15 cellular contexts compared by ENCODE assay signal in the genomic region with DNA sequence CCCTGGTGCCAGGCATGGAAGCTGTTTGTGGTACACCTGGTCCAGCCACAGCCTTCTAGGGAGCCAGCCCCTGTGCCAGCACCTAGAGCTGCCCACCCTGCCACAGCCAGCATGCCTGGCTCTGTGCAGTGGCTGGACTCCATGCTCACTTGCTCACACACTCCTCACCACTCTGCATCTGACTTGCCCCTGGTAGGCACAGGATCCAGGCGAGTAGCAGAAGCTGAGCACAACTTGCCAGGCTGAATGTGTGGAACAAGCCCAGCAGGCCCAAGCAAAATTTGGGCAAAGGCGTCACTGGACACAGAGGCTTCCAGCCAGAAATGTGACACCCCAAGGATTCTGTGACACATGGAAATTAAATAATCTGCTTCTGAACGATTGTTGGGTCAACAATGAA.
DNase-seq lines count a peak whose midpoint lies in the region; FAIRE-seq and TF ChIP-seq lines count a peak whose summit lies in the region.
"Had no signal": no experiment of that assay in that cellular context is flagged by ENCODE, and none has a peak within 500 bp of the region (broad histone marks: within the 10 kb centered on the region; RNA-seq: fewer than 3 reads in every experiment).

No MANE protein-coding gene starts in this region.

- H3K9me3 ChIP-seq in H1 (ENCODE audit: insufficient read depth in 2 of 2, low read depth in 1 of 2, low read length in 1 of 2): no peaks in the 10 kb centered on the region
- no peaks in the 10 kb centered on the region for H3K9me3 ChIP-seq in trophoblast cell (ENCODE audit: insufficient read depth, low read depth, low read length)

- FAIRE-seq in HTR-8/SVneo (lab: Jason Lieb, UNC): peak; percentile 38
- FAIRE-seq in H1 (lab: Jason Lieb, UNC): no peak
- FAIRE-seq: GM19239 had no signal

- H4K12ac ChIP-seq in trophoblast cell (ENCODE audit: low read depth, low read length): no peak overlapping the region

- no peak overlapping the region for H3K56ac ChIP-seq in H1 (replicated peaks; ENCODE audit: insufficient read length, low read depth, low read length)

- no peaks in the 10 kb centered on the region for H4K20me1 ChIP-seq in H1 (replicated peaks in 1 of 2; ENCODE audit: control insufficient read depth in 1 of 2, insufficient read depth in 2 of 2, low read length in 2 of 2)
- H4K20me1 ChIP-seq: BLaER1 had no signal

- H3K27ac ChIP-seq in H1 (ENCODE audit: low read depth, low read length): no peak overlapping the region
- no peak overlapping the region for H3K27ac ChIP-seq in trophoblast cell (ENCODE audit: low read depth, low read length)
- H3K27ac ChIP-seq: BLaER1, KMS-11 had no signal

- H4K8ac ChIP-seq in H1 (ENCODE audit: extremely low read depth, insufficient read depth, low read length): no peak overlapping the region; the same call in 1 of the 2 replicates
- H4K8ac ChIP-seq in trophoblast cell (ENCODE audit: low read depth, low read length): no peak overlapping the region

- H3K27me3 ChIP-seq in H1 (replicated peaks in 1 of 4; ENCODE audit: control insufficient read depth in 3 of 4, extremely low read depth in 1 of 4, insufficient read depth in 3 of 4, low read length in 3 of 4) (no peaks in the 10 kb centered on the region), trophoblast cell (ENCODE audit: insufficient read depth, low read length) (no peaks in the 10 kb centered on the region)
- H3K27me3 ChIP-seq: BLaER1 had no signal

- CTCF ChIA-PET in H1 (lab: Charles Lee; ENCODE audit: partially characterized antibody): interaction anchor here (1.2 to 1.5 kb wide), 3 partner anchors 9 to 18 kb away, joined by 3 read pairs; no protein-coding TSS in a partner anchor

- H3K4me2 ChIP-seq in H1 (ENCODE audit: insufficient read depth in 1 of 2, low read depth in 2 of 2, low read length in 2 of 2) (no peak overlapping the region), trophoblast cell (ENCODE audit: low read length) (no peak overlapping the region)
- H3K4me2 ChIP-seq: BLaER1, GM23338, KMS-11 had no signal

- no peak for DNase-seq in HTR-8/SVneo (ENCODE audit: insufficient read length, low spot score)
- DNase-seq in H1 (ENCODE audit: low read depth in 1 of 2, low spot score in 2 of 2): no peak
- no peak for DNase-seq in trophoblast cell
- no peak for DNase-seq in NCI-H526 (lab: John Stamatoyannopoulos, UW)
- no peak for DNase-seq in anterior cingulate cortex (lab: John Stamatoyannopoulos, UW)
- DNase-seq in superior temporal gyrus (ENCODE audit: extremely low spot score): no peak
- DNase-seq: AML-193, DMS153, DMS79, GF-D8, H7 had no signal

- no peaks in the 10 kb centered on the region for H3K36me3 ChIP-seq in H1 (ENCODE audit: control insufficient read depth in 2 of 4, insufficient read depth in 4 of 4, low read length in 3 of 4)
- H3K36me3 ChIP-seq in trophoblast cell (ENCODE audit: control insufficient read depth in 1 of 2, insufficient read depth in 2 of 2, low read length in 2 of 2): no peaks in the 10 kb centered on the region
- H3K36me3 ChIP-seq: BLaER1 had no signal

- no peak overlapping the region for H2BK12ac ChIP-seq in H1 (ENCODE audit: low read depth, low read length)
- H2BK12ac ChIP-seq in trophoblast cell (ENCODE audit: low read length): no peak overlapping the region

- no peak overlapping the region for H2BK20ac ChIP-seq in H1 (ENCODE audit: low read length)

- TF ChIP-seq CTCF in H1 (IDR thresholded peaks at IDR 0.05; ENCODE audit: control extremely low read depth in 1 of 3, insufficient read depth in 1 of 3, low read depth in 1 of 3, low read length in 3 of 3): no peak

- H2AFZ ChIP-seq in H1 (ENCODE audit: low read length) (no peak overlapping the region), trophoblast cell (ENCODE audit: insufficient read depth, low read length, poor library complexity) (no peak overlapping the region)
- H2AFZ ChIP-seq: GM23338 had no signal

- no peak overlapping the region for H4K91ac ChIP-seq in H1 (replicated peaks; ENCODE audit: insufficient read length, low read length)
- H4K91ac ChIP-seq in trophoblast cell (ENCODE audit: low read depth, low read length): no peak overlapping the region

- no peak for TF ChIP-seq RAD21 in H1 (IDR thresholded peaks at IDR 0.05 in 1 of 2, conservative IDR thresholded peaks at IDR 0.05 in 1 of 2; ENCODE audit: low read depth in 2 of 2, low read length in 2 of 2)

- H3K4ac ChIP-seq in H1 (replicated peaks; ENCODE audit: insufficient read length, low read depth, low read length) (no peak overlapping the region), trophoblast cell (ENCODE audit: low read depth, low read length) (no peak overlapping the region)

- 0 out of 2 replicates have a peak overlapping the region, but pooled peaks have one; percentile 66 for H2BK15ac ChIP-seq in H1 (ENCODE audit: low read length)

- POLR2A ChIA-PET in H1 (lab: Charles Lee; ENCODE audit: partially characterized antibody): interaction anchor here (0.8 kb wide), 1 partner anchor 242 kb away, joined by 4 read pairs; no protein-coding TSS in a partner anchor

- H3K4me3 ChIP-seq in H1 (ENCODE audit: extremely low read depth in 1 of 4, insufficient read depth in 2 of 4, low read depth in 3 of 4, low read length in 4 of 4) (no peak overlapping the region), trophoblast cell (ENCODE audit: low read depth, low read length) (peak overlapping the region; percentile 53)
- H3K4me3 ChIP-seq: BLaER1, GM23338 had no signal

- H3K79me2 ChIP-seq in H1 (ENCODE audit: control insufficient read depth in 1 of 2, insufficient read depth in 2 of 2, low read length in 2 of 2) (no peaks in the 10 kb centered on the region), trophoblast cell (ENCODE audit: control insufficient read depth, insufficient read depth, low read length, poor library complexity) (no peaks in the 10 kb centered on the region)

- H3K23ac ChIP-seq in H1 (ENCODE audit: insufficient read length) (no peak overlapping the region), trophoblast cell (ENCODE audit: low read length) (no peak overlapping the region)

- no peak for TF ChIP-seq POLR2A in H1 (IDR thresholded peaks at IDR 0.05; ENCODE audit: control extremely low read depth in 1 of 2, low read depth in 2 of 2, low read length in 2 of 2)

- H4K5ac ChIP-seq in H1 (ENCODE audit: insufficient read length, low read depth, low read length): no peak overlapping the region

- H3K14ac ChIP-seq in H1 (ENCODE audit: insufficient read length) (no peak overlapping the region), trophoblast cell (ENCODE audit: low read length) (no peak overlapping the region)

- no peak overlapping the region for H3K9ac ChIP-seq in H1 (replicated peaks in 1 of 4; ENCODE audit: extremely low read depth in 1 of 4, low read depth in 3 of 4, low read length in 3 of 4)
- H3K9ac ChIP-seq in trophoblast cell (ENCODE audit: low read length): no peak overlapping the region
- H3K9ac ChIP-seq: BLaER1, KMS-11 had no signal

- no peak overlapping the region for H2AK5ac ChIP-seq in H1 (ENCODE audit: low read depth, low read length)
- H2AK5ac ChIP-seq in trophoblast cell (ENCODE audit: low read length): no peak overlapping the region

- 87% methylated on average over 3 of the region's 3 CpGs; no CpG with 5 or more reads in 1 of the 2 experiments for WGBS in H1 (ENCODE audit: extremely low coverage in 1 of 2, insufficient coverage in 1 of 2, insufficient read length in 1 of 2, insufficient replicate concordance in 2 of 2, low coverage in 1 of 2, low lambda C conversion rate in 2 of 2, missing lambda C conversion rate in 1 of 2), 2 experiments
- WGBS in trophoblast cell (ENCODE audit: extremely low coverage, insufficient coverage, insufficient read length): no CpG with 5 or more reads among the region's 3 CpGs

- H3K79me1 ChIP-seq in H1 (ENCODE audit: low read depth, low read length) (no peaks in the 10 kb centered on the region), trophoblast cell (ENCODE audit: low read length) (no peaks in the 10 kb centered on the region)

- TF ChIP-seq EP300 in H1 (IDR thresholded peaks at IDR 0.05; ENCODE audit: borderline replicate concordance in 1 of 2, low read depth in 2 of 2, low read length in 2 of 2): no peak

- H3K18ac ChIP-seq in H1 (ENCODE audit: extremely low read depth, low read length) (no peak overlapping the region), trophoblast cell (ENCODE audit: low read length) (no peak overlapping the region)

- peaks cover 5 to 15% (median 9%) of the 10 kb centered on the region in 4 experiments for H3K4me1 ChIP-seq in H1 (replicated peaks in 1 of 4; ENCODE audit: control insufficient read depth in 3 of 4, insufficient read depth in 4 of 4, low read length in 3 of 4)
- H3K4me1 ChIP-seq in trophoblast cell (ENCODE audit: control insufficient read depth in 1 of 2, insufficient read depth in 2 of 2, low read length in 2 of 2): no peaks in the 10 kb centered on the region

- H2BK120ac ChIP-seq in H1 (replicated peaks; ENCODE audit: low read depth, low read length) (no peak overlapping the region), trophoblast cell (ENCODE audit: insufficient read depth, low read length, poor library complexity) (no peak overlapping the region)

- no peaks in the 10 kb centered on the region for H3K23me2 ChIP-seq in H1 (ENCODE audit: low read depth, low read length)

- H2BK5ac ChIP-seq in H1 (ENCODE audit: low read depth, low read length): no peak overlapping the region
- no peak overlapping the region for H2BK5ac ChIP-seq in trophoblast cell (ENCODE audit: low read depth, low read length, poor library complexity)

TF ChIP-seq in H1, 55 proteins besides CTCF, POLR2A, EP300 and RAD21 (continues in another document):
- TF ChIP-seq CBX5 (IDR thresholded peaks at IDR 0.05; ENCODE audit: low read depth, low read length): no peak
- TF ChIP-seq SIN3A (conservative IDR thresholded peaks at IDR 0.05 in 1 of 2, IDR thresholded peaks at IDR 0.05 in 1 of 2; ENCODE audit: low read depth in 1 of 2, low read length in 2 of 2): no peak
- no peak for TF ChIP-seq CHD2 (IDR thresholded peaks at IDR 0.05; ENCODE audit: low read length)
- TF ChIP-seq BCL11A (IDR thresholded peaks at IDR 0.05; ENCODE audit: low read depth in 2 of 2, low read length in 2 of 2): no peak
- TF ChIP-seq, protein P1, sequence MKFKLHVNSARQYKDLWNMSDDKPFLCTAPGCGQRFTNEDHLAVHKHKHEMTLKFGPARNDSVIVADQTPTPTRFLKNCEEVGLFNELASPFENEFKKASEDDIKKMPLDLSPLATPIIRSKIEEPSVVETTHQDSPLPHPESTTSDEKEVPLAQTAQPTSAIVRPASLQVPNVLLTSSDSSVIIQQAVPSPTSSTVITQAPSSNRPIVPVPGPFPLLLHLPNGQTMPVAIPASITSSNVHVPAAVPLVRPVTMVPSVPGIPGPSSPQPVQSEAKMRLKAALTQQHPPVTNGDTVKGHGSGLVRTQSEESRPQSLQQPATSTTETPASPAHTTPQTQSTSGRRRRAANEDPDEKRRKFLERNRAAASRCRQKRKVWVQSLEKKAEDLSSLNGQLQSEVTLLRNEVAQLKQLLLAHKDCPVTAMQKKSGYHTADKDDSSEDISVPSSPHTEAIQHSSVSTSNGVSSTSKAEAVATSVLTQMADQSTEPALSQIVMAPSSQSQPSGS (IDR thresholded peaks at IDR 0.05; ENCODE audit: low read length): no peak
- no peak for TF ChIP-seq NANOG (IDR thresholded peaks at IDR 0.05; ENCODE audit: insufficient read depth, low read depth, low read length, poor library complexity, severe bottlenecking)
- no peak for TF ChIP-seq SIX5 (IDR thresholded peaks at IDR 0.05; ENCODE audit: low read depth, low read length)
- TF ChIP-seq KDM5A (IDR thresholded peaks at IDR 0.05; ENCODE audit: low read length): no peak
